Comparison of ENCODE assay signal across 34 cellular contexts in genomic region chr22:33996824-33997223, GRCh38.
"Had no signal": no experiment of that assay in that cellular context is flagged by ENCODE, and none has a peak within 500 bp of the region (broad histone marks: within the 10 kb centered on the region; RNA-seq: fewer than 3 reads in every experiment).

No MANE protein-coding gene starts in this region.

- H3K27ac ChIP-seq: adrenal gland, ascending aorta, body of pancreas, brain microvascular endothelial cell, breast epithelium, cardiac muscle cell had no signal

- ATAC-seq: activated naive CD4-positive, alpha-beta T cell treated with anti-CD3 and anti-CD28 coated beads, Interleukin-2, amount 50 U/mL, for 72 hours; activated naive CD8-positive, alpha-beta T cell treated with anti-CD3 and anti-CD28 coated beads, Interleukin-2, amount 50 U/mL, for 24 hours; activated T-cell treated with anti-CD3 and anti-CD28 coated beads, Interleukin-2, amount 50 U/mL, for 4 hours; activated T-cell treated with anti-CD3 and anti-CD28 coated beads, Interleukin-2, amount 50 U/mL, for 72 hours; activated T-helper 17 cell treated with anti-CD3 and anti-CD28 coated beads, Interleukin-2, amount 50 U/mL, for 72 hours; body of pancreas had no signal

- H3K4me3 ChIP-seq: adrenal gland, ascending aorta, body of pancreas, breast epithelium, cardiac muscle cell had no signal

- DNase-seq: activated effector memory CD4-positive, alpha-beta T cell treated with anti-CD3 and anti-CD28 coated beads, Interleukin-2, amount 50 U/mL, for 16 hours; activated effector memory CD4-positive, alpha-beta T cell treated with Interleukin-2 at 50 U/mL for 16 hours; activated gamma-delta T cell; activated gamma-delta T cell treated with Interleukin-2 at 50 U/mL for 16 hours; activated naive CD4-positive, alpha-beta T cell; activated naive CD4-positive, alpha-beta T cell treated with anti-CD3 and anti-CD28 coated beads for 36 hours; activated naive CD4-positive, alpha-beta T cell treated with anti-CD3 and anti-CD28 coated beads, Interleukin-2, amount 10 ng/mL, durations not matched to agents 7 days and 5 days; activated naive CD4-positive, alpha-beta T cell treated with anti-CD3 and anti-CD28 coated beads, Interleukin-2, amount 50 U/mL, for 16 hours; activated naive CD4-positive, alpha-beta T cell treated with Interleukin-2 at 50 U/mL for 16 hours; activated naive CD8-positive, alpha-beta T cell treated with anti-CD3 and anti-CD28 coated beads for 36 hours; activated naive CD8-positive, alpha-beta T cell treated with anti-CD3 and anti-CD28 coated beads, Interleukin-2, amount 10 ng/mL, durations not matched to agents 7 days and 5 days; activated naive CD8-positive, alpha-beta T cell treated with anti-CD3 and anti-CD28 coated beads, Interleukin-2, amount 50 U/mL, for 24 hours; activated T-cell treated with anti-CD3 and anti-CD28 coated beads, Interleukin-2, amount 50 U/mL, for 1 hour; activated T-cell treated with anti-CD3 and anti-CD28 coated beads, Interleukin-2, amount 50 U/mL, for 24 hours; activated T-cell treated with anti-CD3 and anti-CD28 coated beads, Interleukin-2, amount 50 U/mL, for 4 hours; activated T-cell treated with anti-CD3 and anti-CD28 coated beads, Interleukin-2, amount 50 U/mL, for 48 hours; activated T-cell treated with anti-CD3 and anti-CD28 coated beads, Interleukin-2, amount 50 U/mL, for 72 hours; adrenal gland; amniotic stem cell; amygdala; anterior cingulate cortex; aorta; body of pancreas; brain microvascular endothelial cell; caudate nucleus; central memory CD4-positive, alpha-beta T cell; cerebellar nuclear complex had no signal

- H3K36me3 ChIP-seq: adrenal gland, ascending aorta, brain microvascular endothelial cell, breast epithelium, cardiac muscle cell had no signal

- H3K27me3 ChIP-seq: ascending aorta, body of pancreas, brain microvascular endothelial cell, breast epithelium, cardiac muscle cell had no signal

- H3K4me1 ChIP-seq: adrenal gland, ascending aorta, body of pancreas, breast epithelium had no signal

- FAIRE-seq: astrocyte, bronchial epithelial cell had no signal

- H3K9me3 ChIP-seq: adrenal gland, body of pancreas had no signal
